ENCODE assay signal across 20 cellular contexts in the genomic region with DNA sequence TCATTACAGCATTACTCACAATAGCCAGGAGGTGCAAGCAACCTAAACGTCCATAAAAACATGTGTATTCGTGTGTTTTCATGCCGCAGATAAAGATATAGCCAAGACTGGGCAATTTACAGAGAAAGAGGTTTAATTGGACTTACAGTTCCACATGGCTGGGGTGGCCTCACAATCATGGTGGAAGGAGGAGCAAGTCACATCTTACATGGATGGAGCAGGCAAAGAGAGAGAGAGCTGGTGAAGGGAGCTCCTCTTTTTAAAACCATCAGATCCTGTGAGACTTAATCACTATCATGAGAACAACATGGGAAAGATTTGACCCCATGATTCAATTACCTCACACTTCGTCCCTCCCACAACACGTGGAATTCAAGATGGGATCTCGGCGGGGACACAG. TPM values are rescaled to one million over a fixed set of nuclear protein-coding genes. Genes with fewer than 3 reads are reported as not detected.
DNase-seq lines count a peak whose midpoint lies in the region; ATAC-seq and TF ChIP-seq lines count a peak whose summit lies in the region.
"Had no signal": no experiment of that assay in that cellular context is flagged by ENCODE, and none has a peak within 500 bp of the region (broad histone marks: within the 10 kb centered on the region; RNA-seq: fewer than 3 reads in every experiment).

No MANE protein-coding gene starts in this region.

- H3K4me3 Mint-ChIP-seq in GM23338 (no peak overlapping the region), endothelial cell (ENCODE audit: unreplicated experiment) (peak overlapping the region; percentile 76), naive B cell (no peak overlapping the region)
- no peak overlapping the region for H3K4me3 Mint-ChIP-seq in stimulated activated naive B cell treated with anti-CD40 and anti-IgM and Interleukin-4, amounts not matched to agents 10 μg/mL and 1 μg/mL and 100 μg/mL, for 72 hours
- H3K4me3 Mint-ChIP-seq: CD4-positive, CD25-positive, alpha-beta regulatory T cell; CD8-positive, alpha-beta memory T cell had no signal

- H3K27ac Mint-ChIP-seq in GM23338 (no peak overlapping the region), endothelial cell (ENCODE audit: unreplicated experiment) (no peak overlapping the region), naive B cell (peak overlapping the region in 4 of 6 donors; percentile 20 to 87 (median 77))
- H3K27ac Mint-ChIP-seq in stimulated activated naive B cell treated with anti-CD40 and anti-IgM and Interleukin-4, amounts not matched to agents 10 μg/mL and 1 μg/mL and 100 μg/mL, for 72 hours, result peak overlapping the region; percentile 53
- H3K27ac Mint-ChIP-seq: CD4-positive, CD25-positive, alpha-beta regulatory T cell; CD8-positive, alpha-beta memory T cell had no signal

- DNase-seq in GM23338 (ENCODE audit: low spot score), result no peak
- DNase-seq in endothelial cell (ENCODE audit: low spot score), result no peak
- no peak for DNase-seq in naive B cell
- DNase-seq in stimulated activated naive B cell treated with anti-CD40 and anti-IgM and Interleukin-4, amounts not matched to agents 10 μg/mL and 1 μg/mL and 100 μg/mL, for 72 hours, result no peak
- DNase-seq in OCI-LY7 (ENCODE audit: low spot score), result no peak
- no peak for DNase-seq in anterior cingulate cortex (lab: John Stamatoyannopoulos, UW)
- DNase-seq: 8988T; BE2C; C1 segment of cervical spinal cord; CD4-positive, CD25-positive, alpha-beta regulatory T cell; CD8-positive, alpha-beta memory T cell; COR-L47; DMS 273 treated with DMSO at 0.1 percent for 48 hours; DMS53; DND-41; EL had no signal

- peaks cover 9% of the 10 kb centered on the region; the same call in 1 of the 2 replicates for H3K9me3 ChIP-seq in OCI-LY7 (ENCODE audit: low read length)
- H3K9me3 ChIP-seq: BE2C, HAP-1 had no signal

- ATAC-seq in GM23338, result no peak
- ATAC-seq in naive B cell (ENCODE audit: low read depth in 2 of 2), result no peak
- no peak for ATAC-seq in stimulated activated naive B cell treated with anti-CD40 and anti-IgM and Interleukin-4, amounts not matched to agents 10 μg/mL and 1 μg/mL and 100 μg/mL, for 72 hours (replicated peaks)
- ATAC-seq in GM19023 (IDR thresholded peaks at IDR 0.05; ENCODE audit: unreplicated experiment), result no peak
- ATAC-seq in GM18873 (IDR thresholded peaks at IDR 0.05; ENCODE audit: low FRiP score, unreplicated experiment), result no peak

- H3K9me2 ChIP-seq in GM23338 (ENCODE audit: insufficient read depth) (no peaks in the 10 kb centered on the region), OCI-LY7 (ENCODE audit: insufficient read depth, low read length) (no peaks in the 10 kb centered on the region)

- H3K36me3 ChIP-seq in GM23338 (ENCODE audit: insufficient read depth), result peaks cover 35% of the 10 kb centered on the region
- H3K36me3 ChIP-seq in OCI-LY7 (ENCODE audit: insufficient read depth, low read length), result peaks cover 14% of the 10 kb centered on the region
- H3K36me3 ChIP-seq: BE2C had no signal

- H3K36me3 Mint-ChIP-seq in GM23338 (ENCODE audit: low read depth) (peaks cover 73% of the 10 kb centered on the region), endothelial cell (ENCODE audit: low read depth, unreplicated experiment) (peaks cover 46% of the 10 kb centered on the region), naive B cell (peaks cover 18 to 33% of the 10 kb centered on the region in 2 donors)
- peaks cover 34 to 55% of the 10 kb centered on the region in 2 donors for H3K36me3 Mint-ChIP-seq in stimulated activated naive B cell treated with anti-CD40 and anti-IgM and Interleukin-4, amounts not matched to agents 10 μg/mL and 1 μg/mL and 100 μg/mL, for 72 hours
- H3K36me3 Mint-ChIP-seq: CD4-positive, CD25-positive, alpha-beta regulatory T cell; CD8-positive, alpha-beta memory T cell had no signal

- H3K27ac ChIP-seq in GM23338 (ENCODE audit: low read depth) (peak overlapping the region; percentile 64; the same call in 1 of the 2 replicates), OCI-LY7 (ENCODE audit: low read depth, low read length, poor library complexity, severe bottlenecking) (no peak overlapping the region)

- intact Hi-C loops in OCI-LY7 (cut with micrococcal nuclease; ENCODE audit: unreplicated experiment), result no loop called here

- H4K20me1 ChIP-seq in GM23338 (replicated peaks; ENCODE audit: insufficient read depth), result no peaks in the 10 kb centered on the region
- no peaks in the 10 kb centered on the region for H4K20me1 ChIP-seq in OCI-LY7 (ENCODE audit: insufficient read depth, low read length)

- peaks cover 43% of the 10 kb centered on the region for H3K79me2 ChIP-seq in GM23338 (replicated peaks; ENCODE audit: insufficient read depth)
- H3K79me2 ChIP-seq in OCI-LY7 (ENCODE audit: insufficient read depth, low read depth, low read length), result no peaks in the 10 kb centered on the region

- H3K4me2 ChIP-seq in GM23338 (no peak overlapping the region), OCI-LY7 (ENCODE audit: low read length) (no peak overlapping the region)

- H3K4me1 Mint-ChIP-seq in GM23338 (peaks cover 20% of the 10 kb centered on the region; the same call in 2 of the 3 replicates), endothelial cell (ENCODE audit: unreplicated experiment) (peaks cover 10% of the 10 kb centered on the region), naive B cell (peaks cover 12 to 45% (median 37%) of the 10 kb centered on the region in 3 donors)
- H3K4me1 Mint-ChIP-seq in stimulated activated naive B cell treated with anti-CD40 and anti-IgM and Interleukin-4, amounts not matched to agents 10 μg/mL and 1 μg/mL and 100 μg/mL, for 72 hours, result peaks cover 10 to 40% of the 10 kb centered on the region in 2 donors
- H3K4me1 Mint-ChIP-seq: CD4-positive, CD25-positive, alpha-beta regulatory T cell; CD8-positive, alpha-beta memory T cell had no signal

- no peaks in the 10 kb centered on the region for H3K27me3 ChIP-seq in GM23338 (ENCODE audit: insufficient read depth)
- H3K27me3 ChIP-seq: BE2C had no signal

- no peak overlapping the region for H3K4me3 ChIP-seq in GM23338
- H3K4me3 ChIP-seq in OCI-LY7 (ENCODE audit: low read depth, low read length, poor library complexity, severe bottlenecking), result no peak overlapping the region
- H3K4me3 ChIP-seq: HAP-1 had no signal

- BruUV-seq in OCI-LY7 (replicated peaks; lab: Mats Ljungman, UMichigan), result no TSS peak

- POLR2A ChIA-PET in OCI-LY7 (lab: Charles Lee), result no interaction called here

- H3F3A ChIP-seq in GM23338 (replicated peaks; ENCODE audit: low read depth), result no peaks in the 10 kb centered on the region

- CTCF ChIA-PET in OCI-LY7 (lab: Charles Lee; ENCODE audit: unreplicated experiment), result no interaction called here

- TF ChIP-seq CTCF in GM23338 (conservative IDR thresholded peaks at IDR 0.05; ENCODE audit: low read depth in 2 of 2), result no peak
- TF ChIP-seq CTCF in endothelial cell (IDR thresholded peaks at IDR 0.05; ENCODE audit: unreplicated experiment), result no peak
- no peak for TF ChIP-seq CTCF in OCI-LY7 (conservative IDR thresholded peaks at IDR 0.05; ENCODE audit: low read length)

- H2AFZ ChIP-seq in GM23338, result no peak overlapping the region
- no peak overlapping the region for H2AFZ ChIP-seq in OCI-LY7 (ENCODE audit: low read length)

- peaks cover 18% of the 10 kb centered on the region; the same call in 2 of the 3 replicates for H3K9me3 Mint-ChIP-seq in GM23338
- H3K9me3 Mint-ChIP-seq in endothelial cell (ENCODE audit: unreplicated experiment), result peaks cover 5% of the 10 kb centered on the region
- peaks cover 0 to 5% (median 0%) of the 10 kb centered on the region in 7 donors for H3K9me3 Mint-ChIP-seq in naive B cell
- H3K9me3 Mint-ChIP-seq in stimulated activated naive B cell treated with anti-CD40 and anti-IgM and Interleukin-4, amounts not matched to agents 10 μg/mL and 1 μg/mL and 100 μg/mL, for 72 hours, result peaks cover 0 to 3% of the 10 kb centered on the region in 2 donors
- H3K9me3 Mint-ChIP-seq: CD8-positive, alpha-beta memory T cell had no signal

- H3K4me1 ChIP-seq in GM23338 (ENCODE audit: insufficient read depth) (0 out of 2 replicates have a peak, but pooled peaks cover 15% of the 10 kb centered on the region), OCI-LY7 (ENCODE audit: insufficient read depth, low read length, poor library complexity, severe bottlenecking) (peaks cover 7% of the 10 kb centered on the region)
- H3K4me1 ChIP-seq: BE2C, HAP-1 had no signal

- H3K27me3 Mint-ChIP-seq in GM23338 (ENCODE audit: insufficient read depth, low read depth, poor library complexity) (peaks cover 5% of the 10 kb centered on the region), endothelial cell (ENCODE audit: unreplicated experiment) (peaks cover 3% of the 10 kb centered on the region), naive B cell (no peaks in the 10 kb centered on the region)
- H3K27me3 Mint-ChIP-seq in stimulated activated naive B cell treated with anti-CD40 and anti-IgM and Interleukin-4, amounts not matched to agents 10 μg/mL and 1 μg/mL and 100 μg/mL, for 72 hours, result no peaks in the 10 kb centered on the region

TF ChIP-seq in GM23338, 12 proteins besides CTCF, POLR2A, EP300 and RAD21 (continues in another document):
- no peak for TF ChIP-seq CREB1 (CRISPR knock-in tag; IDR thresholded peaks at IDR 0.05; ENCODE audit: low read depth)
- no peak for TF ChIP-seq JUNB (IDR thresholded peaks at IDR 0.05; ENCODE audit: unreplicated experiment)
- TF ChIP-seq NANOG (IDR thresholded peaks at IDR 0.05; ENCODE audit: borderline replicate concordance), result no peak

RNA-seq across cellular contexts. Expression of a gene that starts 33.0 kb away (rescaled TPM):
- 110 and 111 TPM in 2 replicates for total RNA-seq in GM23338 (2014; rRNA removed; shearing (Covaris generic))
- 227 and 233 TPM in 2 replicates for polyA plus RNA-seq in GM23338 (2016; fragmentation: Nextera tagmentation; extraction: Ambion mirVana)
- total RNA-seq in endothelial cell (ENCODE audit: unreplicated experiment), result 125 TPM
- 100 to 1,000 TPM; 348 to 523 (median 419) TPM for polyA plus RNA-seq in naive B cell (ENCODE audit: low read depth in 6 of 6)
- total RNA-seq in OCI-LY7 (2014; rRNA removed; shearing (Covaris generic)), result 22.3 and 23.1 TPM in 2 replicates
- 103 and 105 TPM in 2 replicates for total RNA-seq in OCI-LY7 (2022)
- total RNA-seq: G401 had no signal

Comparison
In these comparisons a context has a peak if more than half of its experiments do, and no peak if none do; other contexts are left out.
1. H3K27ac Mint-ChIP-seq: peak in naive B cell (4 of 6) and stimulated activated naive B cell treated with anti-CD40 and anti-IgM and Interleukin-4, amounts not matched to agents 10 μg/mL and 1 μg/mL and 100 μg/mL, for 72 hours (single experiment); none in GM23338 (single experiment) and endothelial cell (single experiment).